ENCODE assay signal across 8 cellular contexts in the genomic region with DNA sequence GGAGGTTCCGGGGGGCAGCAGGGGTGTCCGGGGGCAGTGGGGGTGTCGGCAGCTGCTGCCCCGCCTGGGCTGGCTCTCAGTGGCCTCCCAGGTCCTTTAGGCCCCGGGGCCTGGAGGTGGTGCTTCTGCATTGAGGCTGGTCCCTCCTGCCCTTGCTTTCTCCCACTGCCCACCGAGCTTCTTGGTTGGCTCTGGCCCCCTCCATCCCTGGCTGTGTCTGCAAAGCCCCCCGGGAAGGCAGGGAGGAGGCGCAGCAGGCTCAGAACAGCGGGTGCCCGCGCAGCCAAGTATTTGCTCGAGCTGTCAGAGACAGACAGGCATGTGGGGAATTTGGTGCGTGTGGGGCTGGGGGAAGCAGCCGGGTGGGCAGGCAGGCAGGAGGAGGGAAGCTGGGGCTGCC. TPM values are rescaled to one million over a fixed set of nuclear protein-coding genes. Genes with fewer than 3 reads are reported as not detected.
DNase-seq lines count a peak whose midpoint lies in the region; ATAC-seq lines count a peak whose summit lies in the region.

No MANE protein-coding gene starts in this region.

- intact Hi-C loops in Right ventricle myocardium inferior (cut with DNase I): no loop called here
- intact Hi-C loops in cardiac septum (cut with DNase I): no loop called here

- no peak overlapping the region for H3K4me3 ChIP-seq in endocrine pancreas (ENCODE audit: control insufficient read depth, insufficient read depth, low read length)
- H3K4me3 ChIP-seq in muscle layer of duodenum (ENCODE audit: low read depth in 1 of 2, low read length in 2 of 2): peak overlapping the region in 1 of 2 donors; percentile 51
- H3K4me3 ChIP-seq in effector memory CD4-positive, alpha-beta T cell (ENCODE audit: insufficient read depth, low read depth, low read length, poor library complexity, severe bottlenecking): no peak overlapping the region

- H3K4me1 ChIP-seq in endocrine pancreas (ENCODE audit: control insufficient read depth, insufficient read depth, low read length): no peaks in the 10 kb centered on the region
- H3K4me1 ChIP-seq in muscle layer of duodenum (ENCODE audit: control insufficient read depth in 1 of 2, insufficient read depth in 2 of 2, low read length in 2 of 2): peaks cover 44 to 69% of the 10 kb centered on the region in 2 donors
- no peaks in the 10 kb centered on the region for H3K4me1 ChIP-seq in effector memory CD4-positive, alpha-beta T cell (ENCODE audit: control insufficient read depth, insufficient read depth, low read length, poor library complexity, severe bottlenecking)

- DNase-seq in Right ventricle myocardium inferior (ENCODE audit: missing footprints) (no peak), cardiac septum (ENCODE audit: low spot score) (no peak), NCI-H1105 treated with DMSO at 0.1 percent for 48 hours (lab: John Stamatoyannopoulos, UW) (no peak), SW 1271 (lab: John Stamatoyannopoulos, UW) (no peak)
- DNase-seq in effector memory CD4-positive, alpha-beta T cell: no peak

- H3K36me3 ChIP-seq in endocrine pancreas (ENCODE audit: control insufficient read depth, insufficient read depth, low read length): no peaks in the 10 kb centered on the region
- H3K36me3 ChIP-seq in muscle layer of duodenum (ENCODE audit: control insufficient read depth in 1 of 2, insufficient read depth in 2 of 2, low read length in 2 of 2): no peaks in the 10 kb centered on the region
- no peaks in the 10 kb centered on the region for H3K36me3 ChIP-seq in effector memory CD4-positive, alpha-beta T cell (ENCODE audit: control insufficient read depth, insufficient read depth, low read length)

- H3K27me3 ChIP-seq in endocrine pancreas (ENCODE audit: control insufficient read depth, insufficient read depth, low read length) (no peaks in the 10 kb centered on the region), muscle layer of duodenum (ENCODE audit: low read depth, low read length) (no peaks in the 10 kb centered on the region)
- no peaks in the 10 kb centered on the region for H3K27me3 ChIP-seq in effector memory CD4-positive, alpha-beta T cell (replicated peaks; ENCODE audit: control insufficient read depth, insufficient read depth, low read length, poor library complexity, severe bottlenecking)

- peak overlapping the region; percentile 15 for H3K9ac ChIP-seq in endocrine pancreas (ENCODE audit: control insufficient read depth, insufficient read depth, low read length)

- H3K9me3 ChIP-seq in endocrine pancreas (ENCODE audit: control insufficient read depth, low read length): no peaks in the 10 kb centered on the region
- no peaks in the 10 kb centered on the region for H3K9me3 ChIP-seq in muscle layer of duodenum (ENCODE audit: control insufficient read depth in 1 of 2, low read length in 2 of 2)
- no peaks in the 10 kb centered on the region for H3K9me3 ChIP-seq in effector memory CD4-positive, alpha-beta T cell (ENCODE audit: control insufficient read depth, low read length)

- peak overlapping the region; percentile 79 for H3K27ac ChIP-seq in muscle layer of duodenum (ENCODE audit: low read length)
- no peak overlapping the region for H3K27ac ChIP-seq in effector memory CD4-positive, alpha-beta T cell (ENCODE audit: insufficient read depth, low read length, poor library complexity, severe bottlenecking)

- ATAC-seq in Right ventricle myocardium inferior: peak; percentile 1
- no peak for ATAC-seq in GM18861 (IDR thresholded peaks at IDR 0.05; ENCODE audit: unreplicated experiment)

RNA-seq across cellular contexts. Expression of a gene that starts 11.5 kb away (rescaled TPM):
- 74.1 TPM for total RNA-seq in Right ventricle myocardium inferior
- total RNA-seq in cardiac septum: 49.3 TPM
